In the genomic region with DNA sequence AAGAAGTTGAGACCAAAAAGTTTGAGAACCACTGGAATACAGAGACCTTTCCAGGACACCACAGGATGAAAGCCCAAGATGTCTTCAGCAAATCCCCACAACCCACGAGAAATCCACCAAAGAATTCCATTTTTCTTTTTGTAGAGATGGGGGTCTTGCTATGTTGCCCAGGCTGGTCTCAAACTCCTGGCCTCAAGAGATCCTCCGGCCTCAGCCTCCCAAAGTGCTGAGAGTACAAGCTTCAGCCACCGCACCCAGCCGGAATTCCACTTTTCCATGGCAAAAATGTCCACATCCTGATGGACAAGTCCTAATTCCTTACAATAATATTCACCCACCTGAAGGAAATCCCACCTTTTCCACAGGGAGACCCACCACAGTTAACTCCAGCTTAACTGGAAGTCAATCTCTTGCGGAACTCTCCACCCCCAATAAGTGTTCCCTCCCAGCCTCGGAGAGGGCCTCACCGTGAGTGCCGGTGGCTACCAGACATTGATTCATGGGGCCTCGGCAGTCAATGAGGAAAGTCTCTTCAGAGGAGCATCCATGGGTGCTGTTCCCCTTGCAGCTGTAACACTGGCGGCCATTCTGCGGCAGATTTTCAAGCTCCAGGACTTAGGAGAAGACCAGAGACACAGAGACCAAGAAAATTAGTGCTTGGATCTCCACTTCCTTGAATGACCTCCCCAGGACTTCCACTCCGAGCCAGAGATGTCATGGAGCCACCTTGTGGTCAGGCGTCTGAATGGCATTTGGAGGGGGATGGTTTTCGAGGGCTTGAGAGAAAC, we compare ENCODE assay signal across 8 cellular contexts. TPM values are rescaled to one million over a fixed set of nuclear protein-coding genes. Genes with fewer than 3 reads are reported as not detected.
DNase-seq lines count a peak whose midpoint lies in the region; ATAC-seq and TF ChIP-seq lines count a peak whose summit lies in the region.

No MANE protein-coding gene starts in this region.

- 72 to 84% methylated on average over 6 to 10 of the region's 14 CpGs for WGBS in esophagus squamous epithelium, 2 donors
- WGBS in tibial nerve, 2 donors = 48 to 54% methylated on average over 14 of the region's 14 CpGs

- POLR2A ChIA-PET in activated CD8-positive, alpha-beta T cell treated with anti-CD3 and anti-CD28 coated beads, Interleukin-2, amount 10 ng/mL, durations not matched to agents 7 days and 5 days (lab: Charles Lee) = interaction anchor here (1.7 kb wide), 1 partner anchor 55 kb away, joined by 5 read pairs; no protein-coding TSS in a partner anchor

- H3K4me3 ChIP-seq in GM12864 (ENCODE audit: low read depth, low read length) (peak overlapping the region; percentile 56), esophagus squamous epithelium (no peak overlapping the region), tibial nerve (peak overlapping the region in 1 of 4 donors; percentile 32)

- no peaks in the 10 kb centered on the region for H3K9me3 ChIP-seq in esophagus squamous epithelium
- H3K9me3 ChIP-seq in tibial nerve = no peaks in the 10 kb centered on the region

- H3K27ac Mint-ChIP-seq in activated CD8-positive, alpha-beta T cell treated with anti-CD3 and anti-CD28 coated beads, Interleukin-2, amount 10 ng/mL, durations not matched to agents 7 days and 5 days = no peak overlapping the region
- no peak overlapping the region for H3K27ac Mint-ChIP-seq in naive B cell

- H3K4me1 ChIP-seq in esophagus squamous epithelium (peaks cover 0 to 10% (median 0%) of the 10 kb centered on the region in 3 donors), tibial nerve (peaks cover 0 to 11% (median 0%) of the 10 kb centered on the region in 4 donors)

- peaks cover 0 to 65% (median 0%) of the 10 kb centered on the region in 3 donors for H3K36me3 ChIP-seq in esophagus squamous epithelium
- H3K36me3 ChIP-seq in tibial nerve = peaks cover 0 to 71% (median 0%) of the 10 kb centered on the region in 3 donors

- no peaks in the 10 kb centered on the region for H3K27me3 Mint-ChIP-seq in activated CD8-positive, alpha-beta T cell treated with anti-CD3 and anti-CD28 coated beads, Interleukin-2, amount 10 ng/mL, durations not matched to agents 7 days and 5 days (ENCODE audit: low read depth)
- H3K27me3 Mint-ChIP-seq in naive B cell = peaks cover 0 to 12% (median 0%) of the 10 kb centered on the region in 3 donors

- no peaks in the 10 kb centered on the region for H3K9me3 Mint-ChIP-seq in activated CD8-positive, alpha-beta T cell treated with anti-CD3 and anti-CD28 coated beads, Interleukin-2, amount 10 ng/mL, durations not matched to agents 7 days and 5 days (ENCODE audit: insufficient read depth)
- H3K9me3 Mint-ChIP-seq in naive B cell = peaks cover 0 to 4% (median 0%) of the 10 kb centered on the region in 7 donors

- H3K27me3 ChIP-seq in esophagus squamous epithelium = no peaks in the 10 kb centered on the region
- no peaks in the 10 kb centered on the region for H3K27me3 ChIP-seq in tibial nerve

- peak; percentile 64 for ATAC-seq in activated CD8-positive, alpha-beta T cell treated with anti-CD3 and anti-CD28 coated beads, Interleukin-2, amount 10 ng/mL, durations not matched to agents 7 days and 5 days
- ATAC-seq in naive B cell (ENCODE audit: low read depth in 2 of 2) = peak; percentile 53 to 61

- H3K4me3 Mint-ChIP-seq in activated CD8-positive, alpha-beta T cell treated with anti-CD3 and anti-CD28 coated beads, Interleukin-2, amount 10 ng/mL, durations not matched to agents 7 days and 5 days = no peak overlapping the region
- no peak overlapping the region for H3K4me3 Mint-ChIP-seq in naive B cell

- TF ChIP-seq EP300 in tibial nerve (IDR thresholded peaks at IDR 0.05) = peak in 1 of 2 donors; percentile 41

- in situ Hi-C loops in ACHN (cut with HindIII; ENCODE audit: low pct_ligation_motif_present, low pct_unique_long_range_greater_than_20kb, low sequenced_read_pairs) = no loop called here

- CTCF ChIA-PET in activated CD8-positive, alpha-beta T cell treated with anti-CD3 and anti-CD28 coated beads, Interleukin-2, amount 10 ng/mL, durations not matched to agents 7 days and 5 days (lab: Charles Lee) = interaction anchor here (0.7 to 2.1 kb wide), 9 partner anchors 11 to 219 kb away, joined by 3 to 9 read pairs (median 4); partner anchors contain the start of gene IRGQ

- DNase-seq in ACHN (peak; percentile 69), GM12864 (ENCODE audit: low read depth) (no peak), NCI-H2196 treated with DMSO at 0.1 percent for 48 hours (lab: John Stamatoyannopoulos, UW; ENCODE audit: unreplicated experiment) (peak; percentile 48), esophagus squamous epithelium (lab: John Stamatoyannopoulos, UW) (no peak), naive B cell (peak; percentile 39), tibial nerve (ENCODE audit: low spot score in 2 of 2) (peak; percentile 28 to 71), mesenteric fat pad (ENCODE audit: low spot score) (no peak)
- DNase-seq in activated CD8-positive, alpha-beta T cell treated with anti-CD3 and anti-CD28 coated beads, Interleukin-2, amount 10 ng/mL, durations not matched to agents 7 days and 5 days = peak; percentile 64

- peaks cover 5% of the 10 kb centered on the region for H3K4me1 Mint-ChIP-seq in activated CD8-positive, alpha-beta T cell treated with anti-CD3 and anti-CD28 coated beads, Interleukin-2, amount 10 ng/mL, durations not matched to agents 7 days and 5 days (ENCODE audit: low read depth)
- H3K4me1 Mint-ChIP-seq in naive B cell = peaks cover 0 to 5% (median 0%) of the 10 kb centered on the region in 3 donors

- no peak for TF ChIP-seq POLR2A in esophagus squamous epithelium (IDR thresholded peaks at IDR 0.05)
- TF ChIP-seq POLR2A in tibial nerve (IDR thresholded peaks at IDR 0.05) = no peak

- TF ChIP-seq CTCF in GM12864 (IDR thresholded peaks at IDR 0.05; ENCODE audit: low read depth, low read length, missing control alignments) (peak; percentile 82), esophagus squamous epithelium (IDR thresholded peaks at IDR 0.05) (peak; percentile 19 to 77 (median 76)), tibial nerve (IDR thresholded peaks at IDR 0.05) (peak; percentile 73 to 80 (median 80))

- intact Hi-C loops in esophagus squamous epithelium (cut with DNase I) = loop anchor here (10.0 kb wide), 1 partner anchor 47 kb away; no protein-coding TSS in a partner anchor

- H3K27ac ChIP-seq in esophagus squamous epithelium (no peak overlapping the region), tibial nerve (peak overlapping the region in 3 of 4 donors; percentile 8 to 52 (median 23))

- peaks cover 30% of the 10 kb centered on the region for H3K36me3 Mint-ChIP-seq in activated CD8-positive, alpha-beta T cell treated with anti-CD3 and anti-CD28 coated beads, Interleukin-2, amount 10 ng/mL, durations not matched to agents 7 days and 5 days (ENCODE audit: low read depth)
- no peaks in the 10 kb centered on the region for H3K36me3 Mint-ChIP-seq in naive B cell

RNA-seq across cellular contexts. Expression of gene CADM4, which starts 12.3 kb away (rescaled TPM):
- under 1 TPM; 0.10 to 0.40 TPM for total RNA-seq in activated CD8-positive, alpha-beta T cell treated with anti-CD3 and anti-CD28 coated beads, Interleukin-2, amount 10 ng/mL, durations not matched to agents 7 days and 5 days
- total RNA-seq in esophagus squamous epithelium (10 to 100 TPM in 3 of 4 donors, 1 to 10 TPM in 1; 8.8 to 22.8 (median 10.5) TPM), tibial nerve (100 to 1,000 TPM in 2 of 4 donors, 10 to 100 TPM in 2; 85.2 to 108 (median 102) TPM), mesenteric fat pad (1.4 TPM)
- under 1 TPM in 4 of 6 donors, not detected in 2; 0.12 to 0.22 (median 0.19) TPM for polyA plus RNA-seq in naive B cell (ENCODE audit: low read depth in 6 of 6)

RNA-seq across cellular contexts. Expression of gene PLAUR, which starts 18.0 kb away (rescaled TPM):
- 10 to 100 TPM; 10.1 to 11.6 TPM for total RNA-seq in activated CD8-positive, alpha-beta T cell treated with anti-CD3 and anti-CD28 coated beads, Interleukin-2, amount 10 ng/mL, durations not matched to agents 7 days and 5 days
- 10 to 100 TPM in 1 of 4 donors, 1 to 10 TPM in 3; 6.7 to 31.9 (median 8.0) TPM for total RNA-seq in esophagus squamous epithelium
- 1 to 10 TPM in 1 of 6 donors, under 1 TPM in 4, not detected in 1; 0.37 to 1.1 (median 0.84) TPM for polyA plus RNA-seq in naive B cell (ENCODE audit: low read depth in 6 of 6)
- 10 to 100 TPM; 12.9 to 19.7 (median 16.4) TPM for total RNA-seq in tibial nerve
- 58.0 TPM for total RNA-seq in mesenteric fat pad

RNA-seq across cellular contexts. Expression of gene ZNF428, which starts 32.5 kb away (rescaled TPM):
- 10 to 100 TPM; 29.9 to 31.5 TPM for total RNA-seq in activated CD8-positive, alpha-beta T cell treated with anti-CD3 and anti-CD28 coated beads, Interleukin-2, amount 10 ng/mL, durations not matched to agents 7 days and 5 days
- total RNA-seq in esophagus squamous epithelium (10 to 100 TPM in 2 of 4 donors, 1 to 10 TPM in 2; 7.9 to 19.3 (median 11.8) TPM), tibial nerve (10 to 100 TPM; 38.1 to 61.1 (median 50.5) TPM), mesenteric fat pad (19.2 TPM)
- polyA plus RNA-seq in naive B cell (ENCODE audit: low read depth in 6 of 6) = 10 to 100 TPM in 4 of 6 donors, 1 to 10 TPM in 2; 8.2 to 18.4 (median 11.1) TPM

RNA-seq across cellular contexts. Expression of gene SRRM5, which starts 40.1 kb away (rescaled TPM):
- under 1 TPM; 0.71 to 0.73 TPM for total RNA-seq in activated CD8-positive, alpha-beta T cell treated with anti-CD3 and anti-CD28 coated beads, Interleukin-2, amount 10 ng/mL, durations not matched to agents 7 days and 5 days
- total RNA-seq in esophagus squamous epithelium (under 1 TPM in 1 of 4 donors, not detected in 3; 0.38 TPM), tibial nerve (under 1 TPM; 0.20 to 0.84 (median 0.52) TPM), mesenteric fat pad (0.22 TPM)
- polyA plus RNA-seq in naive B cell (ENCODE audit: low read depth in 6 of 6) = under 1 TPM in 3 of 6 donors, not detected in 3; 0.24 to 0.73 (median 0.25) TPM

RNA-seq across cellular contexts. Expression of gene ZNF576, which starts 55.6 kb away (rescaled TPM):
- total RNA-seq in activated CD8-positive, alpha-beta T cell treated with anti-CD3 and anti-CD28 coated beads, Interleukin-2, amount 10 ng/mL, durations not matched to agents 7 days and 5 days = 10 to 100 TPM; 14.1 to 17.3 TPM
- total RNA-seq in esophagus squamous epithelium (10 to 100 TPM in 2 of 4 donors, 1 to 10 TPM in 2; 4.2 to 16.8 (median 10.0) TPM), tibial nerve (10 to 100 TPM in 3 of 4 donors, 1 to 10 TPM in 1; 9.9 to 18.8 (median 15.2) TPM), mesenteric fat pad (12.1 TPM)
- polyA plus RNA-seq in naive B cell (ENCODE audit: low read depth in 6 of 6) = 10 to 100 TPM in 3 of 6 donors, 1 to 10 TPM in 3; 2.3 to 13.6 (median 10.1) TPM

Comparison
In these comparisons a context has a peak if more than half of its experiments do, and no peak if none do; other contexts are left out.
1. DNase-seq: peak in ACHN (single experiment), NCI-H2196 treated with DMSO at 0.1 percent for 48 hours (single experiment), activated CD8-positive, alpha-beta T cell treated with anti-CD3 and anti-CD28 coated beads, Interleukin-2, amount 10 ng/mL, durations not matched to agents 7 days and 5 days (single experiment), naive B cell (single experiment) and tibial nerve (2 of 2); none in GM12864 (single experiment), esophagus squamous epithelium (single experiment) and mesenteric fat pad (single experiment).
2. H3K27ac ChIP-seq: peak in tibial nerve (3 of 4); none in esophagus squamous epithelium (0 of 4).
3. Peak in every context shown above with its lines, with median percentiles within 50 percentile points of each other: CTCF ChIP-seq.